ENCODE assay signal across 24 cellular contexts in genomic region chr9:8468048-8468600, GRCh38.
"Had no signal": no experiment of that assay in that cellular context is flagged by ENCODE, and none has a peak within 500 bp of the region (broad histone marks: within the 10 kb centered on the region; RNA-seq: fewer than 3 reads in every experiment).

No MANE protein-coding gene starts in this region.

- H3K27me3 Mint-ChIP-seq: activated naive CD8-positive, alpha-beta T cell treated with anti-CD3 and anti-CD28 coated beads, Interleukin-2, amount 50 U/mL, for 24 hours; naive thymus-derived CD4-positive, alpha-beta T cell; T-cell had no signal

- H3K9me3 Mint-ChIP-seq: activated naive CD4-positive, alpha-beta T cell treated with anti-CD3 and anti-CD28 coated beads for 36 hours; activated naive CD8-positive, alpha-beta T cell treated with anti-CD3 and anti-CD28 coated beads, Interleukin-2, amount 50 U/mL, for 24 hours; activated T-cell treated with anti-CD3 and anti-CD28 coated beads, Interleukin-2, amount 50 U/mL, for 4 hours; naive thymus-derived CD4-positive, alpha-beta T cell; T-cell; T-helper 2 cell treated with Interferon-gamma antibody and Interleukin-4, amounts not matched to agents 5 μg/mL and 100 μg/mL, for 36 hours had no signal

- ATAC-seq: activated naive CD8-positive, alpha-beta T cell treated with anti-CD3 and anti-CD28 coated beads, Interleukin-2, amount 50 U/mL, for 24 hours; activated T-cell treated with anti-CD3 and anti-CD28 coated beads, Interleukin-2, amount 50 U/mL, for 4 hours; body of pancreas; left lung; naive thymus-derived CD4-positive, alpha-beta T cell; T-cell had no signal

- H3K36me3 ChIP-seq: left lung, neutrophil, ovary, prostate gland, spleen, thyroid gland had no signal

- H3K27ac Mint-ChIP-seq: activated naive CD4-positive, alpha-beta T cell treated with anti-CD3 and anti-CD28 coated beads for 36 hours; activated naive CD8-positive, alpha-beta T cell treated with anti-CD3 and anti-CD28 coated beads, Interleukin-2, amount 50 U/mL, for 24 hours; naive thymus-derived CD4-positive, alpha-beta T cell; T-cell; T-helper 2 cell treated with Interferon-gamma antibody and Interleukin-4, amounts not matched to agents 5 μg/mL and 100 μg/mL, for 36 hours had no signal

- H3K4me1 ChIP-seq: body of pancreas, left lung, prostate gland, spleen, thyroid gland had no signal

- H3K27me3 ChIP-seq: body of pancreas, cardiac muscle cell, left lung, neutrophil, ovary, spleen, thyroid gland had no signal

- H3K4me1 Mint-ChIP-seq: activated naive CD8-positive, alpha-beta T cell treated with anti-CD3 and anti-CD28 coated beads, Interleukin-2, amount 50 U/mL, for 24 hours; naive thymus-derived CD4-positive, alpha-beta T cell; T-cell had no signal

- H3K36me3 Mint-ChIP-seq: naive thymus-derived CD4-positive, alpha-beta T cell; T-cell had no signal

- H3K4me3 Mint-ChIP-seq: activated naive CD4-positive, alpha-beta T cell treated with anti-CD3 and anti-CD28 coated beads for 36 hours; activated naive CD8-positive, alpha-beta T cell treated with anti-CD3 and anti-CD28 coated beads, Interleukin-2, amount 50 U/mL, for 24 hours; activated T-cell treated with anti-CD3 and anti-CD28 coated beads, Interleukin-2, amount 50 U/mL, for 4 hours; naive thymus-derived CD4-positive, alpha-beta T cell; T-cell; T-helper 2 cell treated with Interferon-gamma antibody and Interleukin-4, amounts not matched to agents 5 μg/mL and 100 μg/mL, for 36 hours had no signal

- H3K9me3 ChIP-seq: body of pancreas, left lung, neutrophil, ovary, prostate gland, spleen, thyroid gland had no signal

- H3K27ac ChIP-seq: body of pancreas, cardiac muscle cell, left lung, neutrophil, ovary, prostate gland, spleen, thyroid gland had no signal

- DNase-seq: activated CD8-positive, alpha-beta memory T cell treated with anti-CD3 and anti-CD28 coated beads for 24 hours; activated CD8-positive, alpha-beta memory T cell treated with anti-CD3 and anti-CD28 coated beads, Interleukin-2, amount 50 U/mL, for 4 hours; activated effector memory CD4-positive, alpha-beta T cell treated with Interleukin-2 at 50 U/mL for 16 hours; activated naive CD4-positive, alpha-beta T cell treated with anti-CD3 and anti-CD28 coated beads for 36 hours; activated naive CD8-positive, alpha-beta T cell treated with anti-CD3 and anti-CD28 coated beads, Interleukin-2, amount 50 U/mL, for 24 hours; activated T-cell treated with anti-CD3 and anti-CD28 coated beads, Interleukin-2, amount 50 U/mL, for 4 hours; anterior cingulate cortex; body of pancreas; cortex of kidney; foreskin fibroblast; left lung; naive thymus-derived CD4-positive, alpha-beta T cell; ovary; spleen; stimulated activated CD4-positive, alpha-beta T cell treated with anti-CD3 and anti-CD28 coated beads, Interleukin-4, amount 100 ng/mL, for 1 hour; stimulated activated naive CD4-positive, alpha-beta T cell treated with Interleukin-2 at 50 U/mL for 16 hours; substantia nigra; T-cell; thyroid gland had no signal

- H3K4me3 ChIP-seq: body of pancreas, cardiac muscle cell, left lung, lung, ovary, prostate gland, spleen, thyroid gland had no signal
